In genomic region chr6:53541900-53542299, GRCh38 we compare ENCODE assay signal across 18 cellular contexts. TPM values are rescaled to one million over a fixed set of nuclear protein-coding genes. Genes with fewer than 3 reads are reported as not detected.
A peak's percentile ranks its signal among the peaks of the same experiment; 100 is the strongest.
DNase-seq lines count a peak whose midpoint lies in the region; ATAC-seq and TF ChIP-seq lines count a peak whose summit lies in the region.
"Had no signal": no experiment of that assay in that cellular context is flagged by ENCODE, and none has a peak within 500 bp of the region (broad histone marks: within the 10 kb centered on the region; RNA-seq: fewer than 3 reads in every experiment).

No MANE protein-coding gene starts in this region.

- intact Hi-C loops in CD8-positive, alpha-beta T cell (cut with DNase I, micrococcal nuclease), result loop anchor here (5.0 to 10.0 kb wide), 3 partner anchors 50 to 1257 kb away; partner anchors contain the start of genes TRAM2 (in 2 of the 2) and MCM3 (in 1 of the 2)

- H3K27me3 ChIP-seq in CD8-positive, alpha-beta T cell (ENCODE audit: insufficient read depth, low read length), result no peaks in the 10 kb centered on the region
- H3K27me3 ChIP-seq in HUES64 (ENCODE audit: insufficient read depth, low read length) (peaks cover 18% of the 10 kb centered on the region), endodermal cell (ENCODE audit: control insufficient read depth, insufficient read depth, low read length, poor library complexity, severe bottlenecking) (peaks cover 12% of the 10 kb centered on the region)
- H3K27me3 ChIP-seq: ascending aorta, SJCRH30, testis had no signal

- peak overlapping the region; percentile 5 for H3K4me3 Mint-ChIP-seq in CD8-positive, alpha-beta T cell
- H3K4me3 Mint-ChIP-seq in endodermal cell (peak overlapping the region; percentile 88), nephron (peak overlapping the region in 2 of 3 experiments; percentile 14 to 27)
- H3K4me3 Mint-ChIP-seq: B cell had no signal

- no peak for ATAC-seq in CD8-positive, alpha-beta T cell
- ATAC-seq in HG02571 (IDR thresholded peaks at IDR 0.05; ENCODE audit: unreplicated experiment), result no peak
- no peak for ATAC-seq in GM18907 (IDR thresholded peaks at IDR 0.05; ENCODE audit: unreplicated experiment)
- ATAC-seq: K562 had no signal

- H3K4me1 Mint-ChIP-seq in CD8-positive, alpha-beta T cell (ENCODE audit: low read depth), result peaks cover 70% of the 10 kb centered on the region
- H3K4me1 Mint-ChIP-seq in endodermal cell, result peaks cover 50% of the 10 kb centered on the region
- peaks cover 15% of the 10 kb centered on the region for H3K4me1 Mint-ChIP-seq in nephron

- H3K27ac Mint-ChIP-seq in CD8-positive, alpha-beta T cell, result no peak overlapping the region
- H3K27ac Mint-ChIP-seq in endodermal cell, result peak overlapping the region; percentile 27
- no peak overlapping the region for H3K27ac Mint-ChIP-seq in nephron
- H3K27ac Mint-ChIP-seq: B cell had no signal

- H3K9me3 Mint-ChIP-seq in CD8-positive, alpha-beta T cell, result no peaks in the 10 kb centered on the region
- peaks cover 3% of the 10 kb centered on the region for H3K9me3 Mint-ChIP-seq in endodermal cell
- H3K9me3 Mint-ChIP-seq in nephron, result no peaks in the 10 kb centered on the region

- no peaks in the 10 kb centered on the region for H3K27me3 Mint-ChIP-seq in CD8-positive, alpha-beta T cell (ENCODE audit: low read depth)
- H3K27me3 Mint-ChIP-seq in endodermal cell (ENCODE audit: insufficient read depth), result peaks cover 17% of the 10 kb centered on the region
- peaks cover 4% of the 10 kb centered on the region for H3K27me3 Mint-ChIP-seq in nephron (ENCODE audit: low read depth)
- H3K27me3 Mint-ChIP-seq: B cell had no signal

- H3K36me3 ChIP-seq in CD8-positive, alpha-beta T cell (ENCODE audit: insufficient read depth, low read length), result no peaks in the 10 kb centered on the region
- peaks cover 12% of the 10 kb centered on the region for H3K36me3 ChIP-seq in HUES64 (ENCODE audit: insufficient read depth, low read length)
- peaks cover 27% of the 10 kb centered on the region for H3K36me3 ChIP-seq in endodermal cell (ENCODE audit: control insufficient read depth, insufficient read depth, low read length)
- H3K36me3 ChIP-seq: ascending aorta, SJCRH30 had no signal

- peaks cover 13% of the 10 kb centered on the region for H3K36me3 Mint-ChIP-seq in CD8-positive, alpha-beta T cell
- H3K36me3 Mint-ChIP-seq in endodermal cell (ENCODE audit: low read depth) (peaks cover 14% of the 10 kb centered on the region), nephron (ENCODE audit: low read depth) (peaks cover 3% of the 10 kb centered on the region)

- H3K9ac ChIP-seq in HUES64 (ENCODE audit: low read depth, low read length) (0 out of 2 replicates have a peak overlapping the region, but pooled peaks have one; percentile 7), endodermal cell (ENCODE audit: extremely low read depth, low read length, poor library complexity, severe bottlenecking) (peak overlapping the region; percentile 14)
- H3K9ac ChIP-seq: parathyroid adenoma had no signal

- 94% methylated on average over 7 of the region's 7 CpGs for WGBS in HUES64
- 93 to 100% methylated on average over 4 to 7 of the region's 7 CpGs for WGBS in endodermal cell (ENCODE audit: insufficient coverage in 1 of 2, insufficient read length in 1 of 2), 2 experiments

- no peak overlapping the region for H3K4me3 ChIP-seq in CD8-positive, alpha-beta T cell (ENCODE audit: low read depth, low read length)
- peak overlapping the region; percentile 73 for H3K4me3 ChIP-seq in HUES64 (ENCODE audit: low read length)
- peak overlapping the region; percentile 93 for H3K4me3 ChIP-seq in endodermal cell (ENCODE audit: low read length)
- H3K4me3 ChIP-seq: ascending aorta, K562, SJCRH30, testis had no signal

- CTCF ChIA-PET in CD8-positive, alpha-beta T cell (lab: Charles Lee), result no interaction called here

- no peak for DNase-seq in CD8-positive, alpha-beta T cell
- DNase-seq in endodermal cell, result no peak
- DNase-seq in OCI-M1 (lab: John Stamatoyannopoulos, UW), result no peak
- DNase-seq: activated CD4-positive, alpha-beta T cell treated with anti-CD3 and anti-CD28 coated beads for 1 hour; activated gamma-delta T cell treated with Interleukin-2 at 50 U/mL for 16 hours; cortex of kidney; NCI-H2081; NCI-H510A treated with DMSO at 0.1 percent for 48 hours; SJCRH30; testis had no signal

- no peak overlapping the region for H3K27ac ChIP-seq in CD8-positive, alpha-beta T cell (ENCODE audit: low read depth, low read length)
- H3K27ac ChIP-seq in HUES64 (ENCODE audit: low read depth, low read length) (peak overlapping the region; percentile 66; the same call in 1 of the 2 replicates), endodermal cell (ENCODE audit: low read depth, low read length) (no peak overlapping the region)
- H3K27ac ChIP-seq: ascending aorta, parathyroid adenoma, SJCRH30, testis had no signal

- POLR2A ChIA-PET in CD8-positive, alpha-beta T cell (lab: Charles Lee), result no interaction called here

- TF ChIP-seq CTCF in CD8-positive, alpha-beta T cell (IDR thresholded peaks at IDR 0.05), result no peak
- TF ChIP-seq CTCF in endodermal cell (conservative IDR thresholded peaks at IDR 0.05) (no peak), nephron (IDR thresholded peaks at IDR 0.05; ENCODE audit: unreplicated experiment in 3 of 3) (no peak)

- H3K4me1 ChIP-seq in CD8-positive, alpha-beta T cell (ENCODE audit: insufficient read depth, low read length), result peaks cover 37% of the 10 kb centered on the region
- H3K4me1 ChIP-seq in HUES64 (ENCODE audit: insufficient read depth, low read length) (peaks cover 32% of the 10 kb centered on the region), endodermal cell (ENCODE audit: control insufficient read depth, insufficient read depth, low read length) (peaks cover 2% of the 10 kb centered on the region)
- H3K4me1 ChIP-seq: SJCRH30 had no signal

- H3K9me3 ChIP-seq in CD8-positive, alpha-beta T cell (ENCODE audit: low read length), result no peaks in the 10 kb centered on the region
- H3K9me3 ChIP-seq in HUES64 (ENCODE audit: insufficient read depth, low read depth, low read length) (no peaks in the 10 kb centered on the region), endodermal cell (ENCODE audit: control insufficient read depth, low read length) (no peaks in the 10 kb centered on the region)
- H3K9me3 ChIP-seq: ascending aorta, SJCRH30, testis had no signal

RNA-seq across cellular contexts. Expression of gene GCLC, which starts 3.0 kb away (rescaled TPM):
- 10 to 100 TPM; 13.1 to 13.6 TPM for total RNA-seq in CD8-positive, alpha-beta T cell
- polyA plus RNA-seq in HUES64 (2013, experiment 1 of 2), result 28.0 TPM
- 26.2 TPM for polyA plus RNA-seq in HUES64 (2013, experiment 2 of 2)
- total RNA-seq in endodermal cell, result 10 to 100 TPM; 44.7 to 57.7 TPM
- 22.6 TPM for polyA plus RNA-seq in endodermal cell (2013, experiment 1 of 2)
- polyA plus RNA-seq in endodermal cell (2013, experiment 2 of 2), result 20.2 TPM

Comparison
In these comparisons a context has a peak if more than half of its experiments do, and no peak if none do; other contexts are left out.
1. H3K4me3 Mint-ChIP-seq: peak in every context shown above with its lines; median percentile 88 in endodermal cell; 20 in nephron; 5 in CD8-positive, alpha-beta T cell.